In genomic region chr20:23132930-23133559, GRCh38 we compare ENCODE assay signal across 2 cellular contexts.
TF ChIP-seq lines count a peak whose summit lies in the region.

No MANE protein-coding gene starts in this region.

TF ChIP-seq in liver, 16 proteins besides CTCF, POLR2A, EP300 and RAD21:
- TF ChIP-seq NR2F2 (IDR thresholded peaks at IDR 0.05) (peak; percentile 99), SP1 (IDR thresholded peaks at IDR 0.05) (peak; percentile 38), TAF1 (conservative IDR thresholded peaks at IDR 0.05) (no peak), YY1 (IDR thresholded peaks at IDR 0.05) (no peak), REST (IDR thresholded peaks at IDR 0.05) (no peak), RXRA (IDR thresholded peaks at IDR 0.05) (peak in 1 of 2 donors; percentile 37)

TF ChIP-seq in HepG2, 621 proteins besides CTCF, POLR2A, EP300 and RAD21:
- TF ChIP-seq ZNF275 (CRISPR knock-in tag; IDR thresholded peaks at IDR 0.05; ENCODE audit: borderline replicate concordance) = no peak
- no peak for TF ChIP-seq ZNF333 (CRISPR knock-in tag; IDR thresholded peaks at IDR 0.05; ENCODE audit: borderline replicate concordance)
- no peak for TF ChIP-seq FOXA3 (CRISPR knock-in tag; IDR thresholded peaks at IDR 0.05)
- TF ChIP-seq NR2F6 (IDR thresholded peaks at IDR 0.05) = no peak
- no peak for TF ChIP-seq NR2F6 (CRISPR knock-in tag; IDR thresholded peaks at IDR 0.05)
- TF ChIP-seq PAX8 (CRISPR knock-in tag; IDR thresholded peaks at IDR 0.05; ENCODE audit: borderline replicate concordance) = no peak
- TF ChIP-seq DZIP1 (CRISPR knock-in tag; IDR thresholded peaks at IDR 0.05) = no peak
- no peak for TF ChIP-seq SAP130 (CRISPR knock-in tag; IDR thresholded peaks at IDR 0.05; ENCODE audit: low read depth)
